In the genomic region with DNA sequence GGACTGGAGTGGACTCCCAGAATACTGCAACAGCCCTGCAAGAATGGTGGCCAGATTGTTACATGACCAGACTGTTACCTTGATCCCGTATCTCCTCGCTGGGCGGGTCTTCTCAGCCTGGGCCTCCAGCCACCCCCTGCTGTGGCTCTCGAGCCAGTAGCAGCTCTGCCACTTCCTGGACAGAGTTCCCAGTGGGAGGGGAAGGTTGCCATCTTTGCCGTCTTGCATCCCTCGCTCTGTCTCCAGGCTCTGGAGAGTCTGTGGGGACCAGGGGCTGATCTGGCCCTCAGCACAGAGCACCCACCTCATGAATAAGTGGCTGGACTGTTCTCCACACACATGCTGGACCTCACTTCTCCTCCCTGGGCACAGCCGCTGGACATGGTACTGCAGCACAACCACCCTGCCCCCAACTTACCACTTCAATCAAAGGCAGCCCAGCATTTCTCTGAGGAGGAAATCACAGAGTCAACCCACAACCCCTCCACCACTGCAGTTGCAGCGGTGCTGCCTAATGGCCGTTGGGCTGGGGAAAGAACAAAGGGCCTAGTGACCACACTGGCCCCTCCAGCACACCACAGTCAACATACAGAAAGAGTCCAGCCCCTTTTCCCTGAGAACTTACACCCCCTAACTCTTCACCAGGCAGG, we compare ENCODE assay signal across 16 cellular contexts. TPM values are rescaled to one million over a fixed set of nuclear protein-coding genes. Genes with fewer than 3 reads are reported as not detected.
DNase-seq lines count a peak whose midpoint lies in the region; ATAC-seq, FAIRE-seq and TF ChIP-seq lines count a peak whose summit lies in the region.
"Had no signal": no experiment of that assay in that cellular context is flagged by ENCODE, and none has a peak within 500 bp of the region (broad histone marks: within the 10 kb centered on the region; RNA-seq: fewer than 3 reads in every experiment).

No MANE protein-coding gene starts in this region.

- no peak overlapping the region for H2BK5ac ChIP-seq in H1 (ENCODE audit: low read depth, low read length)

- no peak overlapping the region for H3K4me3 ChIP-seq in H1 (ENCODE audit: extremely low read depth in 1 of 4, insufficient read depth in 2 of 4, low read depth in 3 of 4, low read length in 4 of 4)
- no peak overlapping the region for H3K4me3 ChIP-seq in spleen

- TF ChIP-seq CTCF in activated CD8-positive, alpha-beta T cell treated with anti-CD3 and anti-CD28 coated beads for 36 hours (IDR thresholded peaks at IDR 0.05), result no peak
- TF ChIP-seq CTCF in H1 (IDR thresholded peaks at IDR 0.05; ENCODE audit: control extremely low read depth in 1 of 3, insufficient read depth in 1 of 3, low read depth in 1 of 3, low read length in 3 of 3), result no peak
- no peak for TF ChIP-seq CTCF in spleen (IDR thresholded peaks at IDR 0.05 in 8 of 11, conservative IDR thresholded peaks at IDR 0.05 in 3 of 11)

- no peak overlapping the region for H3K56ac ChIP-seq in H1 (replicated peaks; ENCODE audit: insufficient read length, low read depth, low read length)

- 91% methylated on average over 9 of the region's 9 CpGs; no CpG with 5 or more reads in 1 of the 2 experiments for WGBS in H1 (ENCODE audit: extremely low coverage in 1 of 2, insufficient coverage in 1 of 2, insufficient read length in 1 of 2, insufficient replicate concordance in 2 of 2, low coverage in 1 of 2, low lambda C conversion rate in 2 of 2, missing lambda C conversion rate in 1 of 2), 2 experiments
- 77 to 88% (median 83%) methylated on average over 9 of the region's 9 CpGs for WGBS in spleen, 5 donors

- H3K23me2 ChIP-seq in H1 (ENCODE audit: low read depth, low read length), result no peaks in the 10 kb centered on the region

- H3K79me1 ChIP-seq in H1 (ENCODE audit: low read depth, low read length), result no peaks in the 10 kb centered on the region

- H3K23ac ChIP-seq in H1 (ENCODE audit: insufficient read length), result no peak overlapping the region

- H3K36me3 Mint-ChIP-seq in activated CD8-positive, alpha-beta T cell treated with anti-CD3 and anti-CD28 coated beads, Interleukin-2, amount 10 ng/mL, durations not matched to agents 7 days and 5 days (ENCODE audit: low read depth), result peaks cover 5% of the 10 kb centered on the region
- no peaks in the 10 kb centered on the region for H3K36me3 Mint-ChIP-seq in activated CD8-positive, alpha-beta T cell treated with anti-CD3 and anti-CD28 coated beads for 36 hours (ENCODE audit: low read depth)
- H3K36me3 Mint-ChIP-seq: CD14-positive monocyte had no signal

- peaks cover 10% of the 10 kb centered on the region for H3K27me3 Mint-ChIP-seq in activated CD8-positive, alpha-beta T cell treated with anti-CD3 and anti-CD28 coated beads, Interleukin-2, amount 10 ng/mL, durations not matched to agents 7 days and 5 days (ENCODE audit: low read depth)
- H3K27me3 Mint-ChIP-seq in activated CD8-positive, alpha-beta T cell treated with anti-CD3 and anti-CD28 coated beads for 36 hours, result no peaks in the 10 kb centered on the region

- no peak overlapping the region for H4K5ac ChIP-seq in H1 (ENCODE audit: insufficient read length, low read depth, low read length)

- H2BK120ac ChIP-seq in H1 (replicated peaks; ENCODE audit: low read depth, low read length), result no peak overlapping the region

- no peak overlapping the region for H2AFZ ChIP-seq in H1 (ENCODE audit: low read length)

- H3K4me1 ChIP-seq in H1 (replicated peaks in 1 of 4; ENCODE audit: control insufficient read depth in 3 of 4, insufficient read depth in 4 of 4, low read length in 3 of 4), result no peaks in the 10 kb centered on the region
- H3K4me1 ChIP-seq in spleen, result no peaks in the 10 kb centered on the region

- no peaks in the 10 kb centered on the region for H3K27me3 ChIP-seq in H1 (replicated peaks in 1 of 4; ENCODE audit: control insufficient read depth in 3 of 4, extremely low read depth in 1 of 4, insufficient read depth in 3 of 4, low read length in 3 of 4)
- H3K27me3 ChIP-seq in spleen (replicated peaks in 1 of 7), result peaks cover 0 to 7% (median 0%) of the 10 kb centered on the region in 7 donors

- no peak overlapping the region for H2BK12ac ChIP-seq in H1 (ENCODE audit: low read depth, low read length)

- no peak overlapping the region for H3K27ac ChIP-seq in H1 (ENCODE audit: low read depth, low read length)
- H3K27ac ChIP-seq in spleen, result peak overlapping the region in 1 of 8 donors; percentile 49
- H3K27ac ChIP-seq: 22Rv1 had no signal

- no peaks in the 10 kb centered on the region for H4K20me1 ChIP-seq in H1 (replicated peaks in 1 of 2; ENCODE audit: control insufficient read depth in 1 of 2, insufficient read depth in 2 of 2, low read length in 2 of 2)

- ATAC-seq in activated CD8-positive, alpha-beta T cell treated with anti-CD3 and anti-CD28 coated beads, Interleukin-2, amount 10 ng/mL, durations not matched to agents 7 days and 5 days, result no peak
- no peak for ATAC-seq in activated CD8-positive, alpha-beta T cell treated with anti-CD3 and anti-CD28 coated beads for 36 hours
- ATAC-seq: HCT116 had no signal

- no peak overlapping the region for H3K18ac ChIP-seq in H1 (ENCODE audit: extremely low read depth, low read length)

- no peak overlapping the region for H3K4me2 ChIP-seq in H1 (ENCODE audit: insufficient read depth in 1 of 2, low read depth in 2 of 2, low read length in 2 of 2)

- no peak overlapping the region for H2AK5ac ChIP-seq in H1 (ENCODE audit: low read depth, low read length)

- H3K9me3 Mint-ChIP-seq in activated CD8-positive, alpha-beta T cell treated with anti-CD3 and anti-CD28 coated beads, Interleukin-2, amount 10 ng/mL, durations not matched to agents 7 days and 5 days (ENCODE audit: insufficient read depth), result peaks cover 5% of the 10 kb centered on the region
- H3K9me3 Mint-ChIP-seq in activated CD8-positive, alpha-beta T cell treated with anti-CD3 and anti-CD28 coated beads for 36 hours, result no peaks in the 10 kb centered on the region
- H3K9me3 Mint-ChIP-seq: IgD-negative memory B cell had no signal

- peak overlapping the region; percentile 36 for H4K8ac ChIP-seq in H1 (ENCODE audit: extremely low read depth, insufficient read depth, low read length)

- no peak for TF ChIP-seq RAD21 in H1 (IDR thresholded peaks at IDR 0.05 in 1 of 2, conservative IDR thresholded peaks at IDR 0.05 in 1 of 2; ENCODE audit: low read depth in 2 of 2, low read length in 2 of 2)

- peak overlapping the region; percentile 16 for H3K27ac Mint-ChIP-seq in activated CD8-positive, alpha-beta T cell treated with anti-CD3 and anti-CD28 coated beads, Interleukin-2, amount 10 ng/mL, durations not matched to agents 7 days and 5 days
- no peak overlapping the region for H3K27ac Mint-ChIP-seq in activated CD8-positive, alpha-beta T cell treated with anti-CD3 and anti-CD28 coated beads for 36 hours
- H3K27ac Mint-ChIP-seq: CD14-positive monocyte, IgD-negative memory B cell had no signal

- H3K4ac ChIP-seq in H1 (replicated peaks; ENCODE audit: insufficient read length, low read depth, low read length), result no peak overlapping the region

- no peaks in the 10 kb centered on the region for H3K79me2 ChIP-seq in H1 (ENCODE audit: control insufficient read depth in 1 of 2, insufficient read depth in 2 of 2, low read length in 2 of 2)

- intact Hi-C loops in activated CD8-positive, alpha-beta T cell treated with anti-CD3 and anti-CD28 coated beads for 36 hours (cut with micrococcal nuclease), result no loop called here
- intact Hi-C loops in spleen (cut with DNase I; ENCODE audit: low total_unique reads), result no loop called here

- H3K9me3 ChIP-seq in H1 (ENCODE audit: insufficient read depth in 2 of 2, low read depth in 1 of 2, low read length in 1 of 2), result no peaks in the 10 kb centered on the region
- H3K9me3 ChIP-seq in spleen, result no peaks in the 10 kb centered on the region

- H3K4me3 Mint-ChIP-seq in activated CD8-positive, alpha-beta T cell treated with anti-CD3 and anti-CD28 coated beads, Interleukin-2, amount 10 ng/mL, durations not matched to agents 7 days and 5 days, result no peak overlapping the region
- no peak overlapping the region for H3K4me3 Mint-ChIP-seq in activated CD8-positive, alpha-beta T cell treated with anti-CD3 and anti-CD28 coated beads for 36 hours
- H3K4me3 Mint-ChIP-seq: CD14-positive monocyte, IgD-negative memory B cell had no signal

- H2BK20ac ChIP-seq in H1 (ENCODE audit: low read length), result no peak overlapping the region

- POLR2A ChIA-PET in activated CD8-positive, alpha-beta T cell treated with anti-CD3 and anti-CD28 coated beads, Interleukin-2, amount 10 ng/mL, durations not matched to agents 7 days and 5 days (lab: Charles Lee), result interaction anchor here (0.6 kb wide), 1 partner anchor 9 kb away, joined by 3 read pairs; no protein-coding TSS in a partner anchor
- POLR2A ChIA-PET in activated CD8-positive, alpha-beta T cell treated with anti-CD3 and anti-CD28 coated beads for 36 hours (lab: Charles Lee), result interaction anchor here (0.8 to 1.4 kb wide), 4 partner anchors 34 to 71 kb away, joined by 3 read pairs; a partner anchor contains a TSS
- POLR2A ChIA-PET in H1 (lab: Charles Lee; ENCODE audit: partially characterized antibody), result no interaction called here

- TF ChIP-seq EP300 in H1 (IDR thresholded peaks at IDR 0.05; ENCODE audit: borderline replicate concordance in 1 of 2, low read depth in 2 of 2, low read length in 2 of 2), result no peak

- H3K36me3 ChIP-seq in H1 (ENCODE audit: control insufficient read depth in 2 of 4, insufficient read depth in 4 of 4, low read length in 3 of 4), result no peaks in the 10 kb centered on the region
- no peaks in the 10 kb centered on the region for H3K36me3 ChIP-seq in spleen

- no peak overlapping the region for H3K14ac ChIP-seq in H1 (ENCODE audit: insufficient read length)

- H4K91ac ChIP-seq in H1 (replicated peaks; ENCODE audit: insufficient read length, low read length), result no peak overlapping the region

- no peak for TF ChIP-seq POLR2A in H1 (IDR thresholded peaks at IDR 0.05; ENCODE audit: control extremely low read depth in 1 of 2, low read depth in 2 of 2, low read length in 2 of 2)
- no peak for TF ChIP-seq POLR2A in spleen (IDR thresholded peaks at IDR 0.05)

- CTCF ChIA-PET in activated CD8-positive, alpha-beta T cell treated with anti-CD3 and anti-CD28 coated beads, Interleukin-2, amount 10 ng/mL, durations not matched to agents 7 days and 5 days (lab: Charles Lee), result interaction anchor here (0.9 to 2.0 kb wide), 2 partner anchors 24 to 70 kb away, joined by 3 to 8 read pairs; no protein-coding TSS in a partner anchor
- CTCF ChIA-PET in activated CD8-positive, alpha-beta T cell treated with anti-CD3 and anti-CD28 coated beads for 36 hours (lab: Charles Lee), result interaction anchor here (1.1 to 17.0 kb wide), 3 partner anchors 9 to 71 kb away, joined by 3 to 219 read pairs (median 4); no protein-coding TSS in a partner anchor
- CTCF ChIA-PET in H1 (lab: Charles Lee; ENCODE audit: partially characterized antibody), result interaction anchor here (7.5 kb wide), 1 partner anchor 22 kb away, joined by 54 read pairs; no protein-coding TSS in a partner anchor

- H2BK15ac ChIP-seq in H1 (ENCODE audit: low read length), result no peak overlapping the region

- H3K9ac ChIP-seq in H1 (replicated peaks in 1 of 4; ENCODE audit: extremely low read depth in 1 of 4, low read depth in 3 of 4, low read length in 3 of 4), result no peak overlapping the region

- peaks cover 14% of the 10 kb centered on the region for H3K4me1 Mint-ChIP-seq in activated CD8-positive, alpha-beta T cell treated with anti-CD3 and anti-CD28 coated beads, Interleukin-2, amount 10 ng/mL, durations not matched to agents 7 days and 5 days (ENCODE audit: low read depth)
- H3K4me1 Mint-ChIP-seq in activated CD8-positive, alpha-beta T cell treated with anti-CD3 and anti-CD28 coated beads for 36 hours (ENCODE audit: low read depth), result peaks cover under 1% of the 10 kb centered on the region
- H3K4me1 Mint-ChIP-seq: CD14-positive monocyte, IgD-negative memory B cell had no signal

- FAIRE-seq in H1 (lab: Jason Lieb, UNC), result no peak
- FAIRE-seq: H54 had no signal

- no peak for DNase-seq in activated CD8-positive, alpha-beta T cell treated with anti-CD3 and anti-CD28 coated beads, Interleukin-2, amount 10 ng/mL, durations not matched to agents 7 days and 5 days
- no peak for DNase-seq in activated CD8-positive, alpha-beta T cell treated with anti-CD3 and anti-CD28 coated beads for 36 hours
- DNase-seq in H1 (ENCODE audit: low read depth in 1 of 2, low spot score in 2 of 2) (no peak), spleen (peak; percentile 58), DMS 273 treated with DMSO at 0.1 percent for 48 hours (lab: John Stamatoyannopoulos, UW) (no peak), NCI-H446 (lab: John Stamatoyannopoulos, UW) (no peak)
- DNase-seq in activated effector memory CD4-positive, alpha-beta T cell treated with anti-CD3 and anti-CD28 coated beads, Interleukin-2, amount 50 U/mL, for 16 hours, result no peak

RNA-seq across cellular contexts. Expression of a gene that starts 6.9 kb away (rescaled TPM):
- total RNA-seq in activated CD8-positive, alpha-beta T cell treated with anti-CD3 and anti-CD28 coated beads, Interleukin-2, amount 10 ng/mL, durations not matched to agents 7 days and 5 days, result under 1 TPM in 1 of 2 experiments, not detected in 1; 0.42 TPM
- total RNA-seq in activated CD8-positive, alpha-beta T cell treated with anti-CD3 and anti-CD28 coated beads for 36 hours, result not detected
- not detected in 2 replicates for total RNA-seq in H1 (2021; fragmentation: NEBNext Ultra II Directional; extraction: Animal tissue kit (Norgen Biotek cat#: 25700))
- not detected in 2 replicates for polyA plus RNA-seq in H1 (2011; rRNA removed)
- not detected for polyA plus RNA-seq in H1 (2011; cell fraction: cytosol; rRNA removed)
- not detected for polyA plus RNA-seq in H1 (2011; cell fraction: nucleus; rRNA removed)
- polyA plus RNA-seq in H1 (2012, experiment 1 of 2), result not detected in 4 replicates
- polyA plus RNA-seq in H1 (2012, experiment 2 of 2), result not detected
- polyA plus RNA-seq in H1 (2013, experiment 1 of 2), result not detected
- polyA plus RNA-seq in H1 (2013, experiment 2 of 2), result 0.09 TPM
- not detected in 2 replicates for polyA minus RNA-seq in H1 (2011; rRNA and poly(A)+ RNA removed)
- polyA minus RNA-seq in H1 (2011; cell fraction: cytosol; rRNA and poly(A)+ RNA removed), result not detected
- polyA minus RNA-seq in H1 (2011; cell fraction: nucleus; rRNA and poly(A)+ RNA removed), result not detected
- total RNA-seq in spleen, result 10 to 100 TPM in 4 of 7 donors, 1 to 10 TPM in 3; 7.9 to 22.6 (median 11.4) TPM
- 10 to 100 TPM in 1 of 3 donors, 1 to 10 TPM in 2; 8.4 to 10.2 (median 8.6) TPM for polyA plus RNA-seq in spleen
- total RNA-seq: A673, Daoy, HT-29 had no signal
- polyA plus RNA-seq: BJ had no signal

RNA-seq across cellular contexts. Expression of a gene that starts 48.7 kb away (rescaled TPM):
- 10 to 100 TPM; 55.2 to 58.8 TPM for total RNA-seq in activated CD8-positive, alpha-beta T cell treated with anti-CD3 and anti-CD28 coated beads, Interleukin-2, amount 10 ng/mL, durations not matched to agents 7 days and 5 days
- 10 to 100 TPM; 38.4 to 43.2 TPM for total RNA-seq in activated CD8-positive, alpha-beta T cell treated with anti-CD3 and anti-CD28 coated beads for 36 hours
- total RNA-seq in H1 (2021; fragmentation: NEBNext Ultra II Directional; extraction: Animal tissue kit (Norgen Biotek cat#: 25700)), result not detected in 2 replicates
- polyA plus RNA-seq in H1 (2011; rRNA removed), result not detected in 2 replicates
- not detected for polyA plus RNA-seq in H1 (2011; cell fraction: cytosol; rRNA removed)
- not detected for polyA plus RNA-seq in H1 (2011; cell fraction: nucleus; rRNA removed)
- not detected in 4 replicates for polyA plus RNA-seq in H1 (2012, experiment 1 of 2)
- not detected for polyA plus RNA-seq in H1 (2012, experiment 2 of 2)
- polyA plus RNA-seq in H1 (2013, experiment 1 of 2), result not detected
- polyA plus RNA-seq in H1 (2013, experiment 2 of 2), result 0.07 TPM
- polyA minus RNA-seq in H1 (2011; rRNA and poly(A)+ RNA removed), result not detected in 2 replicates
- polyA minus RNA-seq in H1 (2011; cell fraction: cytosol; rRNA and poly(A)+ RNA removed), result not detected
- not detected for polyA minus RNA-seq in H1 (2011; cell fraction: nucleus; rRNA and poly(A)+ RNA removed)
- total RNA-seq in spleen, result 10 to 100 TPM; 38.2 to 60.2 (median 55.8) TPM
- 10 to 100 TPM; 20.4 to 35.2 (median 25.8) TPM for polyA plus RNA-seq in spleen
- total RNA-seq: HT-29 had no signal

RNA-seq across cellular contexts. Expression of a gene that starts 59.7 kb away (rescaled TPM):
- 100 to 1,000 TPM; 115 to 116 TPM for total RNA-seq in activated CD8-positive, alpha-beta T cell treated with anti-CD3 and anti-CD28 coated beads, Interleukin-2, amount 10 ng/mL, durations not matched to agents 7 days and 5 days
- 100 to 1,000 TPM; 166 to 174 TPM for total RNA-seq in activated CD8-positive, alpha-beta T cell treated with anti-CD3 and anti-CD28 coated beads for 36 hours
- total RNA-seq in H1 (2021; fragmentation: NEBNext Ultra II Directional; extraction: Animal tissue kit (Norgen Biotek cat#: 25700)), result not detected in 2 replicates
- polyA plus RNA-seq in H1 (2011; rRNA removed) (not detected in 2 replicates), spleen (10 to 100 TPM; 49.2 to 71.6 (median 55.1) TPM)
- polyA plus RNA-seq in H1 (2011; cell fraction: cytosol; rRNA removed), result not detected
- polyA plus RNA-seq in H1 (2011; cell fraction: nucleus; rRNA removed), result not detected
- not detected in 4 replicates for polyA plus RNA-seq in H1 (2012, experiment 1 of 2)
- not detected for polyA plus RNA-seq in H1 (2012, experiment 2 of 2)
- polyA plus RNA-seq in H1 (2013, experiment 1 of 2), result not detected
- polyA plus RNA-seq in H1 (2013, experiment 2 of 2), result not detected
- polyA minus RNA-seq in H1 (2011; rRNA and poly(A)+ RNA removed), result not detected in 2 replicates
- not detected for polyA minus RNA-seq in H1 (2011; cell fraction: cytosol; rRNA and poly(A)+ RNA removed)
- not detected for polyA minus RNA-seq in H1 (2011; cell fraction: nucleus; rRNA and poly(A)+ RNA removed)
- 100 to 1,000 TPM in 1 of 7 donors, 10 to 100 TPM in 6; 29.5 to 123 (median 65.6) TPM for total RNA-seq in spleen
- total RNA-seq: A673, HT-29 had no signal
- polyA plus RNA-seq: BJ had no signal

Comparison
In these comparisons a context has a peak if more than half of its experiments do, and no peak if none do; other contexts are left out.
1. RNA of a gene that starts 48.7 kb away (total RNA-seq): 55.2 to 58.8 TPM in activated CD8-positive, alpha-beta T cell treated with anti-CD3 and anti-CD28 coated beads, Interleukin-2, amount 10 ng/mL, durations not matched to agents 7 days and 5 days, 38.2 to 60.2 TPM in spleen and 38.4 to 43.2 TPM in activated CD8-positive, alpha-beta T cell treated with anti-CD3 and anti-CD28 coated beads for 36 hours; not detected in H1; every median in the first group is over 10 times any median in the second.
2. RNA of a gene that starts 59.7 kb away (total RNA-seq): 166 to 174 TPM in activated CD8-positive, alpha-beta T cell treated with anti-CD3 and anti-CD28 coated beads for 36 hours, 115 to 116 TPM in activated CD8-positive, alpha-beta T cell treated with anti-CD3 and anti-CD28 coated beads, Interleukin-2, amount 10 ng/mL, durations not matched to agents 7 days and 5 days and 29.5 to 123 TPM in spleen; not detected in H1; every median in the first group is over 10 times any median in the second.